Comparison of ENCODE assay signal across 9 cellular contexts in the genomic region with DNA sequence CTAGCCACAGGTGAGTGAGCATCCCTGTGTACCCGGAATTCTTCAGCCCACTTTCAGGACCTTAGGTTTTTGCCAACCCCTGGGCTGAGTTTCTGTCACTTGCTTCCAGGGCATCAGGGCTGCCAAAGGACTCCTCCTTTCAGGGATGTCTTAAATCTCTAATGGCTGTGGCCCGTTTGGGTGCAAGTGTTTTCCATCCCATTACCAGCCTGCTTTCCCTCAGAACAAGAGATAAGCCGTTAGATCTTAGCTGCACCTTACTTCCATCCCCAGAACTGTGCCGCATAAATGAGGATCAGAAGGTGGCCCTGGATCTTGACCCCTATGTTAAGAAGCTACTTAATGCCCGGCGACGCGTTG. TPM values are rescaled to one million over a fixed set of nuclear protein-coding genes. Genes with fewer than 3 reads are reported as not detected.
DNase-seq lines count a peak whose midpoint lies in the region; ATAC-seq and TF ChIP-seq lines count a peak whose summit lies in the region.
"Had no signal": no experiment of that assay in that cellular context is flagged by ENCODE, and none has a peak within 500 bp of the region (broad histone marks: within the 10 kb centered on the region; RNA-seq: fewer than 3 reads in every experiment).

No MANE protein-coding gene starts in this region.

- peak overlapping the region; percentile 93 to 99 for H3K27ac ChIP-seq in breast epithelium
- H3K27ac ChIP-seq in mesodermal cell (ENCODE audit: low read depth, low read length, severe bottlenecking): no peak overlapping the region

- H3K27ac Mint-ChIP-seq in stimulated activated naive CD8-positive, alpha-beta T cell treated with anti-CD3 and anti-CD28 coated beads, Interleukin-15, Interleukin-2, amounts not matched to agents 100 ng/mL and 50 ng/mL, for 24 hours: peak overlapping the region; percentile 94

- H3K36me3 ChIP-seq in breast epithelium (peaks cover 6% of the 10 kb centered on the region), mesodermal cell (ENCODE audit: control insufficient read depth, insufficient read depth, low read length) (peaks cover 35% of the 10 kb centered on the region)

- no peaks in the 10 kb centered on the region for H3K9me3 Mint-ChIP-seq in stimulated activated naive CD8-positive, alpha-beta T cell treated with anti-CD3 and anti-CD28 coated beads, Interleukin-15, Interleukin-2, amounts not matched to agents 100 ng/mL and 50 ng/mL, for 24 hours

- no peaks in the 10 kb centered on the region for H3K27me3 Mint-ChIP-seq in stimulated activated naive CD8-positive, alpha-beta T cell treated with anti-CD3 and anti-CD28 coated beads, Interleukin-15, Interleukin-2, amounts not matched to agents 100 ng/mL and 50 ng/mL, for 24 hours

- H3K36me3 Mint-ChIP-seq in stimulated activated naive CD8-positive, alpha-beta T cell treated with anti-CD3 and anti-CD28 coated beads, Interleukin-15, Interleukin-2, amounts not matched to agents 100 ng/mL and 50 ng/mL, for 24 hours (ENCODE audit: low read depth): peaks cover 34% of the 10 kb centered on the region

- TF ChIP-seq CTCF in breast epithelium (IDR thresholded peaks at IDR 0.05): no peak

- H3K4me1 ChIP-seq in breast epithelium: peaks cover 0 to 4% of the 10 kb centered on the region in 2 donors
- H3K4me1 ChIP-seq in mesodermal cell (ENCODE audit: control insufficient read depth, insufficient read depth, low read length, poor library complexity, severe bottlenecking): peaks cover 8% of the 10 kb centered on the region

- H3K9me3 ChIP-seq in breast epithelium (no peaks in the 10 kb centered on the region), mesodermal cell (ENCODE audit: control insufficient read depth, low read length) (no peaks in the 10 kb centered on the region)

- no peak for DNase-seq in stimulated activated naive CD8-positive, alpha-beta T cell treated with anti-CD3 and anti-CD28 coated beads, Interleukin-15, Interleukin-2, amounts not matched to agents 100 U/mL and 50 U/mL, for 24 hours
- DNase-seq in breast epithelium (ENCODE audit: low spot score in 2 of 2): no peak
- DNase-seq in CD1c-positive myeloid dendritic cell (ENCODE audit: extremely low spot score): no peak
- no peak for DNase-seq in NCI-H526 (lab: John Stamatoyannopoulos, UW)
- DNase-seq in AG08396 (ENCODE audit: low spot score): no peak

- intact Hi-C loops in breast epithelium (cut with DNase I; ENCODE audit: low total_unique reads): no loop called here

- H3K27me3 ChIP-seq in breast epithelium: no peaks in the 10 kb centered on the region

- peaks cover 18% of the 10 kb centered on the region for H3K4me1 Mint-ChIP-seq in stimulated activated naive CD8-positive, alpha-beta T cell treated with anti-CD3 and anti-CD28 coated beads, Interleukin-15, Interleukin-2, amounts not matched to agents 100 ng/mL and 50 ng/mL, for 24 hours (ENCODE audit: low read depth)

- H3K4me3 ChIP-seq in breast epithelium: peak overlapping the region; percentile 67 to 88 (median 76)
- H3K4me3 ChIP-seq in mesodermal cell (ENCODE audit: extremely low read depth, insufficient read depth, low read length, poor library complexity, severe bottlenecking): peak overlapping the region; percentile 78

- no peak for ATAC-seq in stimulated activated naive CD8-positive, alpha-beta T cell treated with anti-CD3 and anti-CD28 coated beads, Interleukin-15, Interleukin-2, amounts not matched to agents 100 U/mL and 50 U/mL, for 24 hours
- no peak for ATAC-seq in GM18511 (IDR thresholded peaks at IDR 0.05; ENCODE audit: unreplicated experiment)

- peak overlapping the region; percentile 91 for H3K4me3 Mint-ChIP-seq in stimulated activated naive CD8-positive, alpha-beta T cell treated with anti-CD3 and anti-CD28 coated beads, Interleukin-15, Interleukin-2, amounts not matched to agents 100 ng/mL and 50 ng/mL, for 24 hours

- WGBS in mesodermal cell (ENCODE audit: insufficient coverage in 2 of 2), 2 experiments: 50 to 54% methylated on average over 8 of the region's 8 CpGs

- TF ChIP-seq POLR2A in breast epithelium (IDR thresholded peaks at IDR 0.05): no peak

RNA-seq across cellular contexts. Expression of a gene that starts 0.7 kb away (rescaled TPM):
- 10 to 100 TPM; 43.3 to 70.7 (median 54.2) TPM for total RNA-seq in breast epithelium
- polyA plus RNA-seq in mesodermal cell (2013, experiment 1 of 2): 33.3 TPM
- polyA plus RNA-seq in mesodermal cell (2013, experiment 2 of 2): 32.8 TPM

RNA-seq across cellular contexts. Expression of a gene that starts 11.6 kb away (rescaled TPM):
- total RNA-seq in breast epithelium: 100 to 1,000 TPM in 2 of 3 donors, 10 to 100 TPM in 1; 92.2 to 169 (median 147) TPM
- polyA plus RNA-seq in mesodermal cell (2013, experiment 1 of 2): 369 TPM
- 367 TPM for polyA plus RNA-seq in mesodermal cell (2013, experiment 2 of 2)

RNA-seq across cellular contexts. Expression of a gene that starts 19.3 kb away (rescaled TPM):
- 100 to 1,000 TPM in 1 of 3 donors, 10 to 100 TPM in 2; 19.9 to 134 (median 46.5) TPM for total RNA-seq in breast epithelium
- polyA plus RNA-seq in mesodermal cell (2013, experiment 1 of 2): 7.4 TPM
- 5.7 TPM for polyA plus RNA-seq in mesodermal cell (2013, experiment 2 of 2)
- total RNA-seq: T-helper 2 cell treated with Interferon-gamma antibody and Interleukin-4, amounts not matched to agents 100 ng/mL and 5 ng/mL, for 36 hours had no signal

RNA-seq across cellular contexts. Expression of a gene that starts 25.3 kb away (rescaled TPM):
- 100 to 1,000 TPM in 1 of 3 donors, 10 to 100 TPM in 2; 37.1 to 112 (median 71.8) TPM for total RNA-seq in breast epithelium
- polyA plus RNA-seq in mesodermal cell (2013, experiment 1 of 2): 79.0 TPM
- polyA plus RNA-seq in mesodermal cell (2013, experiment 2 of 2): 77.6 TPM

RNA-seq across cellular contexts. Expression of a gene that starts 30.9 kb away (rescaled TPM):
- total RNA-seq in breast epithelium: 10 to 100 TPM in 2 of 3 donors, 1 to 10 TPM in 1; 6.1 to 40.0 (median 28.5) TPM
- 2.0 TPM for polyA plus RNA-seq in mesodermal cell (2013, experiment 1 of 2)
- 0.91 TPM for polyA plus RNA-seq in mesodermal cell (2013, experiment 2 of 2)
- total RNA-seq: T-helper 2 cell treated with Interferon-gamma antibody and Interleukin-4, amounts not matched to agents 100 ng/mL and 5 ng/mL, for 36 hours had no signal
